ENCODE assay signal across 2 cellular contexts in the genomic region with DNA sequence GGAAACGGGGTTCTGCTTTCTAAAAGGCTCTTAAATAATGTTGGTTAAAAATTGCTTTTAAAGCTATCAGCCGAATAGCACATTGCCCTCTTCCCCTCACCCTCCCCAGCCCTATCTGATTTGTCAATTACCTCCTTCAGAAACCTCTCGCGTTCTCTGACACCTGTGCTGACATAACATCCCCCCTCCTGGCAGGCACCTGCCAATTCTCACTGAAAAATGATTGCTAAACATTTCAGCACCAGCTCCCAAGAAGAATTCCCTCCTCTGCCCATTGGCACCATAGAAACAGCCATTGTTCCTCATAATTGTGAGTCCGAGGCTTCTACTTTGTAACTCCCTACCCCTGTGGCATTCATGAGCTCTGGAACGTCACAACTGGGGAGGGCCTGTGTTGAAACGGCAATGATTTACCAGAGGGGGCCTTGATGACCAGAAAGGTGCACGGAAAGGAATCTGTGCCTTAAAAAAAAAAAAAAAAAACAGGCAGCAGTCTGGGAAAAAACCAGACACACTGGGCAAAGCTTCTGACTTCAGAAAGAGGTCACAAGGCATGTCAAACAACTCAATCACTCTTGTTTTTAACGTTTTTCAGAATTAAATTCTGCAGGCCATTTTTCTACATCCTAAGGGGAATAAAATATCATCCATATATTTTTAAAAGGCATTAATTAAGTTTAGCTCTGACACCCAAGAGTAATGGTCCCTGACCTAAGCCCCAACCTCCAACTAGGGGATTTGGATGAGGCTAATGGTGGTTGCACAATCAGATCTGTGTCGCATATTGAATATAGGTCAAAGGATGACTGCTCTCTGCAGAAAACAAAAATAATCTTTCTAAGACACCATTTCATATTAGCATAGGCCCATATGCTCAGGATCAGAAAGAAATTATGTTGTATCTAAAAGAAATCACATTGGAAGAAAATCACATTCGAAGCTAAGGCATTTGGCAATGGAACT.
TF ChIP-seq lines count a peak whose summit lies in the region.

No MANE protein-coding gene starts in this region.

TF ChIP-seq in GM23338, 12 proteins besides CTCF, POLR2A, EP300 and RAD21:
- TF ChIP-seq ZNF114 (CRISPR knock-in tag; IDR thresholded peaks at IDR 0.05) (no peak), EZH2 (IDR thresholded peaks at IDR 0.05; ENCODE audit: low read depth, unreplicated experiment) (no peak), CREB1 (CRISPR knock-in tag; IDR thresholded peaks at IDR 0.05; ENCODE audit: low read depth) (no peak), JUNB (IDR thresholded peaks at IDR 0.05; ENCODE audit: unreplicated experiment) (no peak), EZH2phosphoT487 (IDR thresholded peaks at IDR 0.05; ENCODE audit: unreplicated experiment) (no peak), ZNF331 (CRISPR knock-in tag; IDR thresholded peaks at IDR 0.05; ENCODE audit: low read depth) (no peak), NANOG (IDR thresholded peaks at IDR 0.05; ENCODE audit: borderline replicate concordance) (no peak), POLR2AphosphoS5 (IDR thresholded peaks at IDR 0.05; ENCODE audit: low read depth) (no peak)
- TF ChIP-seq, protein P1, sequence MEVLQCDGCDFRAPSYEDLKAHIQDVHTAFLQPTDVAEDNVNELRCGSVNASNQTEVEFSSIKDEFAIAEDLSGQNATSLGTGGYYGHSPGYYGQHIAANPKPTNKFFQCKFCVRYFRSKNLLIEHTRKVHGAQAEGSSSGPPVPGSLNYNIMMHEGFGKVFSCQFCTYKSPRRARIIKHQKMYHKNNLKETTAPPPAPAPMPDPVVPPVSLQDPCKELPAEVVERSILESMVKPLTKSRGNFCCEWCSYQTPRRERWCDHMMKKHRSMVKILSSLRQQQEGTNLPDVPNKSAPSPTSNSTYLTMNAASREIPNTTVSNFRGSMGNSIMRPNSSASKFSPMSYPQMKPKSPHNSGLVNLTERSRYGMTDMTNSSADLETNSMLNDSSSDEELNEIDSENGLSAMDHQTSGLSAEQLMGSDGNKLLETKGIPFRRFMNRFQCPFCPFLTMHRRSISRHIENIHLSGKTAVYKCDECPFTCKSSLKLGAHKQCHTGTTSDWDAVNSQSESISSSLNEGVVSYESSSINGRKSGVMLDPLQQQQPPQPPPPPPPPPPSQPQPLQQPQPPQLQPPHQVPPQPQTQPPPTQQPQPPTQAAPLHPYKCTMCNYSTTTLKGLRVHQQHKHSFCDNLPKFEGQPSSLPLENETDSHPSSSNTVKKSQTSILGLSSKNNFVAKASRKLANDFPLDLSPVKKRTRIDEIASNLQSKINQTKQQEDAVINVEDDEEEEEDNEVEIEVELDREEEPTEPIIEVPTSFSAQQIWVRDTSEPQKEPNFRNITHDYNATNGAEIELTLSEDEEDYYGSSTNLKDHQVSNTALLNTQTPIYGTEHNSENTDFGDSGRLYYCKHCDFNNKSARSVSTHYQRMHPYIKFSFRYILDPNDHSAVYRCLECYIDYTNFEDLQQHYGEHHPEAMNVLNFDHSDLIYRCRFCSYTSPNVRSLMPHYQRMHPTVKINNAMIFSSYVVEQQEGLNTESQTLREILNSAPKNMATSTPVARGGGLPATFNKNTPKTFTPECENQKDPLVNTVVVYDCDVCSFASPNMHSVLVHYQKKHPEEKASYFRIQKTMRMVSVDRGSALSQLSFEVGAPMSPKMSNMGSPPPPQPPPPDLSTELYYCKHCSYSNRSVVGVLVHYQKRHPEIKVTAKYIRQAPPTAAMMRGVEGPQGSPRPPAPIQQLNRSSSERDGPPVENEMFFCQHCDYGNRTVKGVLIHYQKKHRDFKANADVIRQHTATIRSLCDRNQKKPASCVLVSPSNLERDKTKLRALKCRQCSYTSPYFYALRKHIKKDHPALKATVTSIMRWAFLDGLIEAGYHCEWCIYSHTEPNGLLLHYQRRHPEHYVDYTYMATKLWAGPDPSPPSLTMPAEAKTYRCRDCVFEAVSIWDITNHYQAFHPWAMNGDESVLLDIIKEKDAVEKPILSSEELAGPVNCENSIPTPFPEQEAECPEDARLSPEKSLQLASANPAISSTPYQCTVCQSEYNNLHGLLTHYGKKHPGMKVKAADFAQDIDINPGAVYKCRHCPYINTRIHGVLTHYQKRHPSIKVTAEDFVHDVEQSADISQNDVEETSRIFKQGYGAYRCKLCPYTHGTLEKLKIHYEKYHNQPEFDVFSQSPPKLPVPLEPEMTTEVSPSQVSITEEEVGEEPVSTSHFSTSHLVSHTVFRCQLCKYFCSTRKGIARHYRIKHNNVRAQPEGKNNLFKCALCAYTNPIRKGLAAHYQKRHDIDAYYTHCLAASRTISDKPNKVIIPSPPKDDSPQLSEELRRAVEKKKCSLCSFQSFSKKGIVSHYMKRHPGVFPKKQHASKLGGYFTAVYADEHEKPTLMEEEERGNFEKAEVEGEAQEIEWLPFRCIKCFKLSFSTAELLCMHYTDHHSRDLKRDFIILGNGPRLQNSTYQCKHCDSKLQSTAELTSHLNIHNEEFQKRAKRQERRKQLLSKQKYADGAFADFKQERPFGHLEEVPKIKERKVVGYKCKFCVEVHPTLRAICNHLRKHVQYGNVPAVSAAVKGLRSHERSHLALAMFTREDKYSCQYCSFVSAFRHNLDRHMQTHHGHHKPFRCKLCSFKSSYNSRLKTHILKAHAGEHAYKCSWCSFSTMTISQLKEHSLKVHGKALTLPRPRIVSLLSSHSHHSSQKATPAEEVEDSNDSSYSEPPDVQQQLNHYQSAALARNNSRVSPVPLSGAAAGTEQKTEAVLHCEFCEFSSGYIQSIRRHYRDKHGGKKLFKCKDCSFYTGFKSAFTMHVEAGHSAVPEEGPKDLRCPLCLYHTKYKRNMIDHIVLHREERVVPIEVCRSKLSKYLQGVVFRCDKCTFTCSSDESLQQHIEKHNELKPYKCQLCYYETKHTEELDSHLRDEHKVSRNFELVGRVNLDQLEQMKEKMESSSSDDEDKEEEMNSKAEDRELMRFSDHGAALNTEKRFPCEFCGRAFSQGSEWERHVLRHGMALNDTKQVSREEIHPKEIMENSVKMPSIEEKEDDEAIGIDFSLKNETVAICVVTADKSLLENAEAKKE (CRISPR knock-in tag; IDR thresholded peaks at IDR 0.05) = no peak
- TF ChIP-seq, protein P2, sequence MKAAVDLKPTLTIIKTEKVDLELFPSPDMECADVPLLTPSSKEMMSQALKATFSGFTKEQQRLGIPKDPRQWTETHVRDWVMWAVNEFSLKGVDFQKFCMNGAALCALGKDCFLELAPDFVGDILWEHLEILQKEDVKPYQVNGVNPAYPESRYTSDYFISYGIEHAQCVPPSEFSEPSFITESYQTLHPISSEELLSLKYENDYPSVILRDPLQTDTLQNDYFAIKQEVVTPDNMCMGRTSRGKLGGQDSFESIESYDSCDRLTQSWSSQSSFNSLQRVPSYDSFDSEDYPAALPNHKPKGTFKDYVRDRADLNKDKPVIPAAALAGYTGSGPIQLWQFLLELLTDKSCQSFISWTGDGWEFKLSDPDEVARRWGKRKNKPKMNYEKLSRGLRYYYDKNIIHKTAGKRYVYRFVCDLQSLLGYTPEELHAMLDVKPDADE (IDR thresholded peaks at IDR 0.05) = no peak

TF ChIP-seq in SK-N-SH, 30 proteins besides CTCF, POLR2A, EP300 and RAD21:
- no peak for TF ChIP-seq FOXJ3 (CRISPR knock-in tag; IDR thresholded peaks at IDR 0.05)
